In the genomic region with DNA sequence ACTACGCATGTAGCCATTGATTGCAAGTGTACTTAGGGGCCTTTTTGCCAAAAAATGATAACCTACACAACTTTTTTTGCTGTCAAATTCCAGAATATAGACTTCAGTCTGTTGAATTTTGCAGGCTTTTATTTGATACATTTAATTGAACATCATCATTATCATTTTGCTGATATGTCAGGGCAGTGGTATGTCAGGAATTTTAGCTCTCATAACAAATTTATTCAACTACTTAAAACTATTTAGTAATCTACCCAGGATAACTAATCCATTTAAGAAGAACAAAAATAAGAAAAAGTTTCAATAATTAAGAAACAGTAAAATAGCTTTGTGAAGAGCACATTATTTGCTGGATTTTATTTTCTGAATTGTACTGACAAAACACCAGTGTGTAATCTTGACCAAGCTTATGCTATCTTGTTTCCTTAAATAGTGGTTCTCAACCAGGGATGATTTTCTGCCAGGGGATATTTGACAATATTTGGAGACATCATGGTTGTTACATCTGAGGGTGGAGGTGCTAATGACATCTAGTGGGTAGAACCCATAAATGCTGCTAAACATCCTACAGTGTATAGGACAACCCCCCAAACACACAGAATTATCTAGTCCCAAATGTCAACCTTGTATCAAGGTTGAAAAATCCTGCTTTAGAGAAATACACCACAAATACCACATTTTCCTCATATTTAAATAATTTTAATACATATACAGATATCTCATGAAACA, we compare ENCODE assay signal across 15 cellular contexts. TPM values are rescaled to one million over a fixed set of nuclear protein-coding genes. Genes with fewer than 3 reads are reported as not detected.
DNase-seq lines count a peak whose midpoint lies in the region; ATAC-seq and TF ChIP-seq lines count a peak whose summit lies in the region.
"Had no signal": no experiment of that assay in that cellular context is flagged by ENCODE, and none has a peak within 500 bp of the region (broad histone marks: within the 10 kb centered on the region; RNA-seq: fewer than 3 reads in every experiment).

No MANE protein-coding gene starts in this region.

- H3K27ac Mint-ChIP-seq in T-helper 2 cell treated with Interferon-gamma antibody and Interleukin-4, amounts not matched to agents 5 μg/mL and 100 μg/mL, for 36 hours = no peak overlapping the region

- TF ChIP-seq CTCF in KMS-11 (conservative IDR thresholded peaks at IDR 0.05; ENCODE audit: low read depth, low read length) (0 out of 2 replicates have a peak, but pooled peaks have one; percentile 20), cardiac muscle cell (IDR thresholded peaks at IDR 0.05; ENCODE audit: low read depth, low read length) (no peak), PC-3 (conservative IDR thresholded peaks at IDR 0.05; ENCODE audit: low read depth, low read length) (no peak), osteoblast (IDR thresholded peaks at IDR 0.05; ENCODE audit: extremely low read depth, low read depth, low read length) (no peak)

- peak overlapping the region; percentile 52 for H3K27ac ChIP-seq in KMS-11
- H3K27ac ChIP-seq in cardiac muscle cell = peak overlapping the region; percentile 83
- H3K27ac ChIP-seq in PC-3 (ENCODE audit: low read length) = no peak overlapping the region
- no peak overlapping the region for H3K27ac ChIP-seq in osteoblast (ENCODE audit: low read depth, low read length)

- no peak overlapping the region for H3K9ac ChIP-seq in KMS-11
- H3K9ac ChIP-seq in PC-3 (ENCODE audit: low read length) = no peak overlapping the region

- peaks cover 22% of the 10 kb centered on the region for H3K4me1 Mint-ChIP-seq in T-helper 2 cell treated with Interferon-gamma antibody and Interleukin-4, amounts not matched to agents 5 μg/mL and 100 μg/mL, for 36 hours (ENCODE audit: low read depth)

- H4K20me1 ChIP-seq in KMS-11 (ENCODE audit: insufficient read depth) = no peaks in the 10 kb centered on the region
- no peaks in the 10 kb centered on the region for H4K20me1 ChIP-seq in PC-3 (ENCODE audit: low read length)
- H4K20me1 ChIP-seq in osteoblast (ENCODE audit: insufficient read depth, low read length) = no peaks in the 10 kb centered on the region

- H3K27me3 Mint-ChIP-seq in T-helper 2 cell treated with Interferon-gamma antibody and Interleukin-4, amounts not matched to agents 5 μg/mL and 100 μg/mL, for 36 hours (ENCODE audit: low read depth) = no peaks in the 10 kb centered on the region
- H3K27me3 Mint-ChIP-seq: stimulated activated memory B cell treated with anti-CD40 and anti-IgM and Interleukin-4, amounts not matched to agents 10 μg/mL and 1 μg/mL and 100 μg/mL, for 72 hours had no signal

- CTCF ChIA-PET in PC-3 (lab: Charles Lee) = interaction anchor here (0.7 kb wide), 1 partner anchor 153 kb away, joined by 3 read pairs; no protein-coding TSS in a partner anchor

- H3K4me3 ChIP-seq in KMS-11 (IDR thresholded peaks at IDR 0.05; ENCODE audit: insufficient read depth, low read depth, low read length) = peak overlapping the region; percentile 31
- H3K4me3 ChIP-seq in cardiac muscle cell = peak overlapping the region; percentile 3
- no peak overlapping the region for H3K4me3 ChIP-seq in PC-3 (ENCODE audit: low read length)
- no peak overlapping the region for H3K4me3 ChIP-seq in osteoblast (ENCODE audit: insufficient read depth, low read length)
- H3K4me3 ChIP-seq: K562 had no signal

- H3K9me2 ChIP-seq in PC-3 (replicated peaks; ENCODE audit: low read length) = no peaks in the 10 kb centered on the region

- H3K4me1 ChIP-seq in KMS-11 (ENCODE audit: low read depth, poor library complexity, severe bottlenecking) = peaks cover 39% of the 10 kb centered on the region
- H3K4me1 ChIP-seq in cardiac muscle cell (ENCODE audit: low read depth) = peaks cover 24% of the 10 kb centered on the region
- H3K4me1 ChIP-seq in PC-3 (ENCODE audit: insufficient read depth, low read length) = no peaks in the 10 kb centered on the region; the same call in 1 of the 2 replicates
- peaks cover 4% of the 10 kb centered on the region for H3K4me1 ChIP-seq in osteoblast (ENCODE audit: insufficient read depth, low read length)

- no TSS peak for BruUV-seq in PC-3 (replicated peaks; lab: Mats Ljungman, UMichigan)

- H3F3A ChIP-seq in PC-3 (ENCODE audit: low read length, unreplicated experiment) = no peaks in the 10 kb centered on the region

- H3K9me3 ChIP-seq in cardiac muscle cell (ENCODE audit: low read depth) (no peaks in the 10 kb centered on the region), PC-3 (ENCODE audit: low read length) (no peaks in the 10 kb centered on the region), osteoblast (ENCODE audit: low read depth, low read length) (no peaks in the 10 kb centered on the region)

- DNase-seq in EH (ENCODE audit: low read depth) (peak; percentile 38), cardiac muscle cell (ENCODE audit: low read depth in 1 of 2, low spot score in 1 of 2) (no peak), PC-3 (no peak), osteoblast (ENCODE audit: insufficient read length, low spot score, missing footprints) (no peak)
- no peak for DNase-seq in T-helper 2 cell treated with Interferon-gamma antibody and Interleukin-4, amounts not matched to agents 5 μg/mL and 100 μg/mL, for 36 hours (ENCODE audit: low spot score)
- DNase-seq: head of caudate nucleus; NCI-H1694; NCI-H774; stimulated activated CD4-positive, alpha-beta T cell treated with anti-CD3 and anti-CD28 coated beads, Interleukin-4, amount 100 ng/mL, for 1 hour had no signal

- H3K4me2 ChIP-seq in KMS-11 = peak overlapping the region; percentile 51
- no peak overlapping the region for H3K4me2 ChIP-seq in PC-3 (ENCODE audit: low read length)
- no peak overlapping the region for H3K4me2 ChIP-seq in osteoblast (ENCODE audit: insufficient read depth, low read length)

- peaks cover 4% of the 10 kb centered on the region for H3K36me3 Mint-ChIP-seq in T-helper 2 cell treated with Interferon-gamma antibody and Interleukin-4, amounts not matched to agents 5 μg/mL and 100 μg/mL, for 36 hours (ENCODE audit: low read depth)
- H3K36me3 Mint-ChIP-seq: WTC11 had no signal

- ATAC-seq in GM19372 (IDR thresholded peaks at IDR 0.05; ENCODE audit: low read depth, unreplicated experiment) (peak; percentile 38), PC-3 (no peak), GM21619 (IDR thresholded peaks at IDR 0.05; ENCODE audit: unreplicated experiment) (no peak)
- ATAC-seq: K562, WTC11 had no signal

- no peaks in the 10 kb centered on the region for H3K79me2 ChIP-seq in KMS-11 (ENCODE audit: insufficient read depth, low read depth)
- H3K79me2 ChIP-seq in PC-3 (ENCODE audit: low read length) = no peaks in the 10 kb centered on the region
- H3K79me2 ChIP-seq in osteoblast (ENCODE audit: insufficient read depth, low read length) = no peaks in the 10 kb centered on the region

- H3K27me3 ChIP-seq in KMS-11 (ENCODE audit: insufficient read depth, low read depth) (no peaks in the 10 kb centered on the region), cardiac muscle cell (no peaks in the 10 kb centered on the region), PC-3 (ENCODE audit: low read length) (no peaks in the 10 kb centered on the region), osteoblast (ENCODE audit: insufficient read depth, low read length) (no peaks in the 10 kb centered on the region)

- H3K4me3 Mint-ChIP-seq in T-helper 2 cell treated with Interferon-gamma antibody and Interleukin-4, amounts not matched to agents 5 μg/mL and 100 μg/mL, for 36 hours = no peak overlapping the region
- H3K4me3 Mint-ChIP-seq: stimulated activated memory B cell treated with anti-CD40 and anti-IgM and Interleukin-4, amounts not matched to agents 10 μg/mL and 1 μg/mL and 100 μg/mL, for 72 hours; WTC11 had no signal

- no peaks in the 10 kb centered on the region for H3K9me3 Mint-ChIP-seq in T-helper 2 cell treated with Interferon-gamma antibody and Interleukin-4, amounts not matched to agents 5 μg/mL and 100 μg/mL, for 36 hours
- H3K9me3 Mint-ChIP-seq: stimulated activated memory B cell treated with anti-CD40 and anti-IgM and Interleukin-4, amounts not matched to agents 10 μg/mL and 1 μg/mL and 100 μg/mL, for 72 hours; WTC11 had no signal

- H2AFZ ChIP-seq in KMS-11 (ENCODE audit: low read depth) = peak overlapping the region; percentile 72; the same call in 1 of the 2 replicates
- no peak overlapping the region for H2AFZ ChIP-seq in PC-3 (ENCODE audit: low read length)
- no peak overlapping the region for H2AFZ ChIP-seq in osteoblast (ENCODE audit: low read length)

- H3K36me3 ChIP-seq in KMS-11 (ENCODE audit: insufficient read depth) (no peaks in the 10 kb centered on the region), cardiac muscle cell (peaks cover 29% of the 10 kb centered on the region), PC-3 (ENCODE audit: low read depth, low read length) (no peaks in the 10 kb centered on the region), osteoblast (ENCODE audit: insufficient read depth, low read length) (no peaks in the 10 kb centered on the region)

- POLR2A ChIA-PET in PC-3 (lab: Charles Lee; ENCODE audit: unreplicated experiment) = interaction anchor here (0.6 kb wide), 1 partner anchor 71 kb away, joined by 3 read pairs; no protein-coding TSS in a partner anchor

- intact Hi-C loops in PC-3 (cut with micrococcal nuclease) = no loop called here

RNA-seq across cellular contexts. Expression of a gene that starts 12.1 kb away (rescaled TPM):
- 473 and 1,214 TPM in 2 replicates for total RNA-seq in cardiac muscle cell
- 1,208 and 1,558 TPM in 2 replicates for polyA plus RNA-seq in cardiac muscle cell
- total RNA-seq in PC-3 (2014; rRNA removed) = 0.52 and 1.1 TPM in 2 replicates
- under 0.01 TPM in 2 replicates for total RNA-seq in osteoblast

Comparison
In these comparisons a context has a peak if more than half of its experiments do, and no peak if none do; other contexts are left out.
1. H3K27ac ChIP-seq: peak in KMS-11 (single experiment) and cardiac muscle cell (single experiment); none in PC-3 (single experiment) and osteoblast (single experiment).
2. H3K4me3 ChIP-seq: peak in KMS-11 (single experiment) and cardiac muscle cell (single experiment); none in PC-3 (single experiment) and osteoblast (single experiment).
3. RNA of a gene that starts 12.1 kb away (total RNA-seq): 473 to 1,214 TPM in cardiac muscle cell; 0.52 to 1.1 TPM in PC-3 and under 0.01 TPM in osteoblast; every median in the first group is over 100 times any median in the second.